In the genomic region with DNA sequence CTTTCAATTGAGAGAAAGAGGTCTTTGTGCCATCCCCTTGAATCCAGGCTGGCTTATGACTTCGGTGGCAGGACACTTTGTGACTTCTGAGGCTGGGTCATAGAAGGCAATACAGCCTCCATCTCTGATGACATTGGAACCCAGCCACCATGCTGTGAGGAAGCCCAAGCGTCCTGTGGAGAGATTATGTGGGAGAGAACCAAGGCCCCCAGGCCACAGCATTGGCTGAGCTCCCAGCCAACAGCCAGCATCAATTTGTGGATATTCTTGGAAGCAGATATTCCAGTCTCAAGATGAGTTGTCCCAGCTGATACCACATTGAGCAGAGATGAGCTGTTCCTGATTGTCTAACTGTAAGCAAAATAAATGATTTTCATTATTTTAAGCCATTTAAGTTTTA, we compare ENCODE assay signal across 16 cellular contexts. TPM values are rescaled to one million over a fixed set of nuclear protein-coding genes. Genes with fewer than 3 reads are reported as not detected.
"Had no signal": no experiment of that assay in that cellular context is flagged by ENCODE, and none has a peak within 500 bp of the region (broad histone marks: within the 10 kb centered on the region; RNA-seq: fewer than 3 reads in every experiment).

No MANE protein-coding gene starts in this region.

- DNase-seq: KBM-7, MG63, NCI-H1092, NCI-H1105 treated with DMSO at 0.1 percent for 48 hours, NCI-H1417 treated with DMSO at 0.1 percent for 48 hours, NCI-H1694, NCI-H187 treated with DMSO at 0.1 percent for 48 hours, NCI-H2029 treated with DMSO at 0.1 percent for 48 hours, NCI-H2171 treated with DMSO at 0.1 percent for 48 hours, NCI-H345, NCI-H524, NCI-H526 treated with DMSO at 0.1 percent for 48 hours, NCI-H774, SHP77 had no signal

RNA-seq across cellular contexts. Expression of a gene that starts 12.7 kb away (rescaled TPM):
- total RNA-seq: HT-29, NCI-H460 had no signal
